ENCODE assay signal across 15 cellular contexts in the genomic region with DNA sequence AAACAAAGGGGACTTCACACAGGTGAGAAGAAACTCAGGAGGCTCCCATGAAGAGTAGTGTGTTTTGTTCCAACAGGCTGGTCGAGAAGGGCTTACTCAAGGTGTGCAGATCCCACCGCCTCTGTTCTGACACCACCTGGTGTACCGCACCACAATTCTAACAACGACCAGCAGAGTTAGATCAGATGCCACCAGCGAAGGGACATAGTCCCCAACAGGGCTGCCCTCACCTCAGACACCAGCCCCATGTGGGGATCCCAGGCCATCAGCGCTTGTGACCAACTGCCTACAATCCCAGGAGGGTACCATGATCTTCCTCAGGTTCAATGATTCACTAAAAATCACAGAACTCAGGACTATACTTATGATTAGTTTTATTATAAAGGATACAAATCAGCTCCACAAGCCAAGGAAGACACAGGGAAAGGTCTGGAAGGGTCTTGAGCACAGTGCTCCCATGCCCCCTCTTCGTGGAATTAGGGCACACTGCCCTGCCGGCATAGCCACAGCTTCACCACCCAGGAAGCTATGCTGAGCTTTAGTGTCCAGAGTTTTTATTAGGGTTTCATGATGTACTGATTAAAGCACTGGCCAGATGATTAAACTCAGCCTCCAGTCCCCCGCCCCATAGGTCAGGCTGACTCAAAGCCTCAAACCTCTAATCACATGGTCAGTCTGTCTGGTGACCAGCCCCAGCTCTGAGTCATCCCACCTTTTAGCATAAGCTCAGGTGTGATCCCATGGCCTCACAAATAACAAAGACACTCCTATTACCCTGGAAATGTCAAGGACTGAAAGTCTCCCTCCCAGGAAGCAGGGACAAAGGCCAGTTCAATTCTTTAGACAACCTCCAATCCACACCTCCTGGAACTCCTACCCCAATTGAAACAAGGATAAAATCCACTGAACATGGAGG. TPM values are rescaled to one million over a fixed set of nuclear protein-coding genes. Genes with fewer than 3 reads are reported as not detected.
DNase-seq lines count a peak whose midpoint lies in the region; ATAC-seq and TF ChIP-seq lines count a peak whose summit lies in the region.
"Had no signal": no experiment of that assay in that cellular context is flagged by ENCODE, and none has a peak within 500 bp of the region (broad histone marks: within the 10 kb centered on the region; RNA-seq: fewer than 3 reads in every experiment).

No MANE protein-coding gene starts in this region.

- no peaks in the 10 kb centered on the region for H3K4me1 ChIP-seq in OCI-LY7 (ENCODE audit: insufficient read depth, low read length, poor library complexity, severe bottlenecking)

- H3K4me2 ChIP-seq in OCI-LY7 (ENCODE audit: low read length) = no peak overlapping the region

- H3K79me2 ChIP-seq in OCI-LY7 (ENCODE audit: insufficient read depth, low read depth, low read length) = no peaks in the 10 kb centered on the region

- H3K27ac ChIP-seq in OCI-LY7 (ENCODE audit: low read depth, low read length, poor library complexity, severe bottlenecking) = no peak overlapping the region

- H3K36me3 Mint-ChIP-seq in activated naive CD4-positive, alpha-beta T cell treated with anti-CD3 and anti-CD28 coated beads, Interleukin-2, amount 50 U/mL, for 24 hours = peaks cover 40% of the 10 kb centered on the region
- H3K36me3 Mint-ChIP-seq in stimulated activated naive B cell treated with anti-CD40 and anti-IgM and Interleukin-4, amounts not matched to agents 10 μg/mL and 1 μg/mL and 100 μg/mL, for 72 hours = peaks cover 58 to 65% of the 10 kb centered on the region in 2 donors

- no peak overlapping the region for H3K4me3 ChIP-seq in OCI-LY7 (ENCODE audit: low read depth, low read length, poor library complexity, severe bottlenecking)
- no peak overlapping the region for H3K4me3 ChIP-seq in epithelial cell of esophagus (ENCODE audit: low read length)

- no peaks in the 10 kb centered on the region for H3K4me1 Mint-ChIP-seq in activated naive CD4-positive, alpha-beta T cell treated with anti-CD3 and anti-CD28 coated beads, Interleukin-2, amount 50 U/mL, for 24 hours
- H3K4me1 Mint-ChIP-seq in stimulated activated naive B cell treated with anti-CD40 and anti-IgM and Interleukin-4, amounts not matched to agents 10 μg/mL and 1 μg/mL and 100 μg/mL, for 72 hours = peaks cover 7 to 10% of the 10 kb centered on the region in 2 donors
- H3K4me1 Mint-ChIP-seq: immature natural killer cell had no signal

- no peak for ATAC-seq in stimulated activated naive B cell treated with anti-CD40 and anti-IgM and Interleukin-4, amounts not matched to agents 10 μg/mL and 1 μg/mL and 100 μg/mL, for 72 hours (replicated peaks)
- ATAC-seq in GM21447 (IDR thresholded peaks at IDR 0.05; ENCODE audit: unreplicated experiment) = no peak
- ATAC-seq in HG02885 (IDR thresholded peaks at IDR 0.05; ENCODE audit: poor library complexity, unreplicated experiment) = no peak
- ATAC-seq: activated CD8-positive, alpha-beta T cell treated with anti-CD3 and anti-CD28 coated beads for 36 hours had no signal

- H3K27ac Mint-ChIP-seq in activated naive CD4-positive, alpha-beta T cell treated with anti-CD3 and anti-CD28 coated beads, Interleukin-2, amount 50 U/mL, for 24 hours = peak overlapping the region; percentile 1
- H3K27ac Mint-ChIP-seq in stimulated activated naive B cell treated with anti-CD40 and anti-IgM and Interleukin-4, amounts not matched to agents 10 μg/mL and 1 μg/mL and 100 μg/mL, for 72 hours = peak overlapping the region; percentile 3
- H3K27ac Mint-ChIP-seq: activated CD8-positive, alpha-beta T cell treated with anti-CD3 and anti-CD28 coated beads for 36 hours; activated T-helper 2 cell treated with anti-CD3 and anti-CD28 coated beads, Interferon-gamma antibody, Interleukin-2, Interleukin-4, amounts not matched to agents 10 μg/mL and 5 μg/mL and 100 μg/mL, durations not matched to agents 14 hours and 24 hours and 36 hours; CD4-positive, alpha-beta T cell had no signal

- H3K9me3 Mint-ChIP-seq in activated naive CD4-positive, alpha-beta T cell treated with anti-CD3 and anti-CD28 coated beads, Interleukin-2, amount 50 U/mL, for 24 hours = no peaks in the 10 kb centered on the region
- peaks cover 6 to 15% of the 10 kb centered on the region in 2 donors for H3K9me3 Mint-ChIP-seq in stimulated activated naive B cell treated with anti-CD40 and anti-IgM and Interleukin-4, amounts not matched to agents 10 μg/mL and 1 μg/mL and 100 μg/mL, for 72 hours

- peaks cover 12% of the 10 kb centered on the region; the same call in 1 of the 2 replicates for H3K9me3 ChIP-seq in OCI-LY7 (ENCODE audit: low read length)

- no peak overlapping the region for H2AFZ ChIP-seq in OCI-LY7 (ENCODE audit: low read length)

- POLR2A ChIA-PET in OCI-LY7 (lab: Charles Lee) = no interaction called here

- H3K27me3 Mint-ChIP-seq in activated naive CD4-positive, alpha-beta T cell treated with anti-CD3 and anti-CD28 coated beads, Interleukin-2, amount 50 U/mL, for 24 hours = no peaks in the 10 kb centered on the region
- no peaks in the 10 kb centered on the region for H3K27me3 Mint-ChIP-seq in stimulated activated naive B cell treated with anti-CD40 and anti-IgM and Interleukin-4, amounts not matched to agents 10 μg/mL and 1 μg/mL and 100 μg/mL, for 72 hours
- H3K27me3 Mint-ChIP-seq: activated CD8-positive, alpha-beta T cell treated with anti-CD3 and anti-CD28 coated beads for 36 hours; CD4-positive, alpha-beta T cell had no signal

- no peak overlapping the region for H3K4me3 Mint-ChIP-seq in activated naive CD4-positive, alpha-beta T cell treated with anti-CD3 and anti-CD28 coated beads, Interleukin-2, amount 50 U/mL, for 24 hours
- H3K4me3 Mint-ChIP-seq in stimulated activated naive B cell treated with anti-CD40 and anti-IgM and Interleukin-4, amounts not matched to agents 10 μg/mL and 1 μg/mL and 100 μg/mL, for 72 hours = no peak overlapping the region
- H3K4me3 Mint-ChIP-seq: activated CD8-positive, alpha-beta T cell treated with anti-CD3 and anti-CD28 coated beads for 36 hours; CD4-positive, alpha-beta T cell; immature natural killer cell; neural crest cell had no signal

- no peaks in the 10 kb centered on the region for H4K20me1 ChIP-seq in OCI-LY7 (ENCODE audit: insufficient read depth, low read length)

- CTCF ChIA-PET in OCI-LY7 (lab: Charles Lee; ENCODE audit: unreplicated experiment) = no interaction called here

- intact Hi-C loops in OCI-LY7 (cut with micrococcal nuclease; ENCODE audit: unreplicated experiment) = no loop called here

- no peak for TF ChIP-seq CTCF in OCI-LY7 (conservative IDR thresholded peaks at IDR 0.05; ENCODE audit: low read length)
- no peak for TF ChIP-seq CTCF in epithelial cell of esophagus (IDR thresholded peaks at IDR 0.05; ENCODE audit: insufficient read depth, low read depth, low read length, missing control alignments)

- no peaks in the 10 kb centered on the region for H3K9me2 ChIP-seq in OCI-LY7 (ENCODE audit: insufficient read depth, low read length)

- BruUV-seq in OCI-LY7 (replicated peaks; lab: Mats Ljungman, UMichigan) = TSS peak; percentile 67

- no peak for DNase-seq in activated naive CD4-positive, alpha-beta T cell treated with anti-CD3 and anti-CD28 coated beads, Interleukin-2, amount 50 U/mL, for 16 hours
- DNase-seq in OCI-LY7 (ENCODE audit: low spot score) = no peak
- DNase-seq in epithelial cell of esophagus (ENCODE audit: low read depth) = peak; percentile 14
- no peak for DNase-seq in stimulated activated naive B cell treated with anti-CD40 and anti-IgM and Interleukin-4, amounts not matched to agents 10 μg/mL and 1 μg/mL and 100 μg/mL, for 72 hours
- DNase-seq in D341Med (ENCODE audit: low spot score) = no peak
- DNase-seq: activated CD8-positive, alpha-beta T cell treated with anti-CD3 and anti-CD28 coated beads for 36 hours; CD4-positive, alpha-beta T cell; immature natural killer cell; NCI-H2081 treated with DMSO at 0.1 percent for 48 hours; retina had no signal

- no peaks in the 10 kb centered on the region for H3K36me3 ChIP-seq in OCI-LY7 (ENCODE audit: insufficient read depth, low read length)

RNA-seq across cellular contexts. Expression of a gene that starts 26.0 kb away (rescaled TPM):
- 5.0 and 7.8 TPM in 2 replicates for total RNA-seq in OCI-LY7 (2014; rRNA removed; shearing (Covaris generic))
- total RNA-seq in OCI-LY7 (2022) = 14.2 and 18.7 TPM in 2 replicates

RNA-seq across cellular contexts. Expression of a gene that starts 53.9 kb away (rescaled TPM):
- 6.2 and 8.6 TPM in 2 replicates for total RNA-seq in OCI-LY7 (2014; rRNA removed; shearing (Covaris generic))
- total RNA-seq in OCI-LY7 (2022) = 21.4 and 26.3 TPM in 2 replicates

RNA-seq across cellular contexts. Expression of a gene that starts 54.1 kb away (rescaled TPM):
- 5.2 and 5.8 TPM in 2 replicates for total RNA-seq in OCI-LY7 (2014; rRNA removed; shearing (Covaris generic))
- 5.4 and 6.0 TPM in 2 replicates for total RNA-seq in OCI-LY7 (2022)
